ENCODE assay signal across 16 cellular contexts in genomic region chr22:31329453-31330215, GRCh38. TPM values are rescaled to one million over a fixed set of nuclear protein-coding genes. Genes with fewer than 3 reads are reported as not detected.
DNase-seq lines count a peak whose midpoint lies in the region; ATAC-seq and TF ChIP-seq lines count a peak whose summit lies in the region.
"Had no signal": no experiment of that assay in that cellular context is flagged by ENCODE, and none has a peak within 500 bp of the region (broad histone marks: within the 10 kb centered on the region; RNA-seq: fewer than 3 reads in every experiment).

No MANE protein-coding gene starts in this region.

- no peaks in the 10 kb centered on the region for H3K9me3 Mint-ChIP-seq in activated naive CD4-positive, alpha-beta T cell treated with anti-CD3 and anti-CD28 coated beads, Interleukin-2, amount 50 U/mL, for 24 hours
- H3K9me3 Mint-ChIP-seq in activated naive CD4-positive, alpha-beta T cell treated with anti-CD3 and anti-CD28 coated beads, Interleukin-2, amount 10 ng/mL, durations not matched to agents 7 days and 5 days: no peaks in the 10 kb centered on the region
- no peaks in the 10 kb centered on the region for H3K9me3 Mint-ChIP-seq in T-helper 2 cell treated with Interferon-gamma antibody and Interleukin-4, amounts not matched to agents 5 μg/mL and 100 μg/mL, for 36 hours

- H3K4me1 Mint-ChIP-seq in activated naive CD4-positive, alpha-beta T cell treated with anti-CD3 and anti-CD28 coated beads, Interleukin-2, amount 50 U/mL, for 24 hours: peaks cover 42% of the 10 kb centered on the region
- H3K4me1 Mint-ChIP-seq in activated naive CD4-positive, alpha-beta T cell treated with anti-CD3 and anti-CD28 coated beads, Interleukin-2, amount 10 ng/mL, durations not matched to agents 7 days and 5 days: peaks cover 18% of the 10 kb centered on the region
- H3K4me1 Mint-ChIP-seq in T-helper 2 cell treated with Interferon-gamma antibody and Interleukin-4, amounts not matched to agents 5 μg/mL and 100 μg/mL, for 36 hours (ENCODE audit: low read depth): peaks cover 17% of the 10 kb centered on the region

- peak overlapping the region; percentile 83 for H3K27ac Mint-ChIP-seq in activated naive CD4-positive, alpha-beta T cell treated with anti-CD3 and anti-CD28 coated beads, Interleukin-2, amount 50 U/mL, for 24 hours
- H3K27ac Mint-ChIP-seq in activated naive CD4-positive, alpha-beta T cell treated with anti-CD3 and anti-CD28 coated beads, Interleukin-2, amount 10 ng/mL, durations not matched to agents 7 days and 5 days: no peak overlapping the region
- peak overlapping the region; percentile 32 for H3K27ac Mint-ChIP-seq in T-helper 2 cell treated with Interferon-gamma antibody and Interleukin-4, amounts not matched to agents 5 μg/mL and 100 μg/mL, for 36 hours

- H3K36me3 Mint-ChIP-seq in activated naive CD4-positive, alpha-beta T cell treated with anti-CD3 and anti-CD28 coated beads, Interleukin-2, amount 50 U/mL, for 24 hours: peaks cover 17% of the 10 kb centered on the region
- H3K36me3 Mint-ChIP-seq in activated naive CD4-positive, alpha-beta T cell treated with anti-CD3 and anti-CD28 coated beads, Interleukin-2, amount 10 ng/mL, durations not matched to agents 7 days and 5 days: peaks cover 70% of the 10 kb centered on the region
- peaks cover 63% of the 10 kb centered on the region for H3K36me3 Mint-ChIP-seq in T-helper 2 cell treated with Interferon-gamma antibody and Interleukin-4, amounts not matched to agents 5 μg/mL and 100 μg/mL, for 36 hours (ENCODE audit: low read depth)

- TF ChIP-seq CTCF in fibroblast of villous mesenchyme (IDR thresholded peaks at IDR 0.05; ENCODE audit: insufficient read depth, low read depth, low read length): no peak

- DNase-seq in activated naive CD4-positive, alpha-beta T cell treated with anti-CD3 and anti-CD28 coated beads, Interleukin-2, amount 10 ng/mL, durations not matched to agents 7 days and 5 days: no peak
- no peak for DNase-seq in T-helper 2 cell treated with Interferon-gamma antibody and Interleukin-4, amounts not matched to agents 5 μg/mL and 100 μg/mL, for 36 hours (ENCODE audit: low spot score)
- DNase-seq in fibroblast of villous mesenchyme (ENCODE audit: low read depth): peak; percentile 54
- no peak for DNase-seq in stimulated activated naive CD8-positive, alpha-beta T cell treated with anti-CD3 and anti-CD28 coated beads, Interleukin-15, Interleukin-2, amounts not matched to agents 100 U/mL and 50 U/mL, for 24 hours
- DNase-seq in NCI-H1105 (lab: John Stamatoyannopoulos, UW): no peak
- no peak for DNase-seq in SIG-M5 treated with dmso at 0.1 percent for 504 hours (lab: John Stamatoyannopoulos, UW; ENCODE audit: unreplicated experiment)
- DNase-seq: Calu3, foreskin melanocyte, NCI-H1694, occipital lobe, sigmoid colon, T-helper 17 cell had no signal

- CTCF ChIA-PET in activated naive CD4-positive, alpha-beta T cell treated with anti-CD3 and anti-CD28 coated beads, Interleukin-2, amount 10 ng/mL, durations not matched to agents 7 days and 5 days (lab: Charles Lee): no interaction called here

- H3K4me3 ChIP-seq in fibroblast of villous mesenchyme (ENCODE audit: low read depth, low read length): no peak overlapping the region
- H3K4me3 ChIP-seq: coronary artery, sigmoid colon, thoracic aorta had no signal

- peak overlapping the region; percentile 15 for H3K4me3 Mint-ChIP-seq in activated naive CD4-positive, alpha-beta T cell treated with anti-CD3 and anti-CD28 coated beads, Interleukin-2, amount 50 U/mL, for 24 hours
- H3K4me3 Mint-ChIP-seq in activated naive CD4-positive, alpha-beta T cell treated with anti-CD3 and anti-CD28 coated beads, Interleukin-2, amount 10 ng/mL, durations not matched to agents 7 days and 5 days: no peak overlapping the region
- no peak overlapping the region for H3K4me3 Mint-ChIP-seq in T-helper 2 cell treated with Interferon-gamma antibody and Interleukin-4, amounts not matched to agents 5 μg/mL and 100 μg/mL, for 36 hours
- H3K4me3 Mint-ChIP-seq: T-helper 17 cell had no signal

- ATAC-seq in stimulated activated naive CD8-positive, alpha-beta T cell treated with anti-CD3 and anti-CD28 coated beads, Interleukin-15, Interleukin-2, amounts not matched to agents 100 U/mL and 50 U/mL, for 24 hours: peak; percentile 87
- ATAC-seq in GM19023 (IDR thresholded peaks at IDR 0.05; ENCODE audit: unreplicated experiment): no peak
- ATAC-seq: T-helper 17 cell had no signal

- H3K27me3 Mint-ChIP-seq in activated naive CD4-positive, alpha-beta T cell treated with anti-CD3 and anti-CD28 coated beads, Interleukin-2, amount 50 U/mL, for 24 hours: no peaks in the 10 kb centered on the region
- H3K27me3 Mint-ChIP-seq in activated naive CD4-positive, alpha-beta T cell treated with anti-CD3 and anti-CD28 coated beads, Interleukin-2, amount 10 ng/mL, durations not matched to agents 7 days and 5 days: no peaks in the 10 kb centered on the region
- no peaks in the 10 kb centered on the region for H3K27me3 Mint-ChIP-seq in T-helper 2 cell treated with Interferon-gamma antibody and Interleukin-4, amounts not matched to agents 5 μg/mL and 100 μg/mL, for 36 hours (ENCODE audit: low read depth)
- H3K27me3 Mint-ChIP-seq: T-helper 17 cell had no signal

RNA-seq across cellular contexts. Expression of gene PATZ1, which starts 16.5 kb away (rescaled TPM):
- 15.1 and 19.0 TPM in 2 replicates for total RNA-seq in fibroblast of villous mesenchyme

RNA-seq across cellular contexts. Expression of gene PIK3IP1, which starts 37.3 kb away (rescaled TPM):
- 11.2 and 18.0 TPM in 2 replicates for total RNA-seq in fibroblast of villous mesenchyme
